ENCODE assay signal across 8 cellular contexts in genomic region chr14:100645200-100645985, GRCh38. TPM values are rescaled to one million over a fixed set of nuclear protein-coding genes. Genes with fewer than 3 reads are reported as not detected.
DNase-seq lines count a peak whose midpoint lies in the region; ATAC-seq, FAIRE-seq and TF ChIP-seq lines count a peak whose summit lies in the region.

No MANE protein-coding gene starts in this region.

- no peaks in the 10 kb centered on the region for H3K36me3 ChIP-seq in kidney (ENCODE audit: control insufficient read depth in 1 of 2, insufficient read depth in 2 of 2, low read length in 2 of 2)

- no peak overlapping the region for H3K9ac ChIP-seq in kidney (ENCODE audit: low read length in 2 of 2)

- DNase-seq in ELR (ENCODE audit: low read depth) (peak; percentile 89), NCI-H345 (lab: John Stamatoyannopoulos, UW) (peak; percentile 74), cardiac fibroblast (ENCODE audit: low read depth in 2 of 2) (peak; percentile 83 to 89), kidney (no peak)
- DNase-seq in activated CD4-positive, CD25-positive, alpha-beta regulatory T cell (lab: John Stamatoyannopoulos, UW), result peak; percentile 47 to 78 (median 65)
- peak; percentile 91 to 94 for DNase-seq in stimulated activated CD4-positive, alpha-beta T cell treated with anti-CD3 and anti-CD28 coated beads, Interleukin-2, amount 100 ng/mL, for 24 hours

- H3K4me1 ChIP-seq in kidney (ENCODE audit: control insufficient read depth in 1 of 2, insufficient read depth in 1 of 2, low read depth in 1 of 2, low read length in 2 of 2), result peaks cover 3 to 10% of the 10 kb centered on the region in 2 donors

- peak; percentile 81 for TF ChIP-seq CTCF in cardiac fibroblast (IDR thresholded peaks at IDR 0.05; ENCODE audit: low read depth, low read length)
- TF ChIP-seq CTCF in kidney (IDR thresholded peaks at IDR 0.05; ENCODE audit: borderline replicate concordance, extremely low read depth, insufficient read depth), result peak; percentile 86

- peak; percentile 71 for ATAC-seq in HG02970 (IDR thresholded peaks at IDR 0.05; ENCODE audit: low FRiP score, unreplicated experiment)
- no peak for ATAC-seq in HG03439 (IDR thresholded peaks at IDR 0.05; ENCODE audit: unreplicated experiment)

- intact Hi-C loops in kidney (cut with DNase I), result loop anchor here (5.0 kb wide), 1 partner anchor 263 kb away; no protein-coding TSS in a partner anchor

- no peak for FAIRE-seq in kidney (lab: Jason Lieb, UNC)

- H3K4me3 ChIP-seq in cardiac fibroblast (replicated peaks in 1 of 2; ENCODE audit: low read depth in 2 of 2, low read length in 2 of 2), result no peak overlapping the region
- no peak overlapping the region for H3K4me3 ChIP-seq in kidney (ENCODE audit: low read length in 2 of 2)

- H3K27ac ChIP-seq in kidney (ENCODE audit: low read depth in 2 of 2, low read length in 2 of 2), result no peak overlapping the region

- no peaks in the 10 kb centered on the region for H3K9me3 ChIP-seq in kidney (ENCODE audit: control insufficient read depth in 1 of 2, low read length in 2 of 2)

RNA-seq across cellular contexts. Expression of gene BEGAIN, which starts 58.2 kb away (rescaled TPM):
- total RNA-seq in kidney, result 1.4 TPM
- 0.52 TPM for polyA plus RNA-seq in kidney (ENCODE audit: insufficient read depth, low read depth, low replicate concordance)
